ENCODE assay signal across 30 cellular contexts in the genomic region with DNA sequence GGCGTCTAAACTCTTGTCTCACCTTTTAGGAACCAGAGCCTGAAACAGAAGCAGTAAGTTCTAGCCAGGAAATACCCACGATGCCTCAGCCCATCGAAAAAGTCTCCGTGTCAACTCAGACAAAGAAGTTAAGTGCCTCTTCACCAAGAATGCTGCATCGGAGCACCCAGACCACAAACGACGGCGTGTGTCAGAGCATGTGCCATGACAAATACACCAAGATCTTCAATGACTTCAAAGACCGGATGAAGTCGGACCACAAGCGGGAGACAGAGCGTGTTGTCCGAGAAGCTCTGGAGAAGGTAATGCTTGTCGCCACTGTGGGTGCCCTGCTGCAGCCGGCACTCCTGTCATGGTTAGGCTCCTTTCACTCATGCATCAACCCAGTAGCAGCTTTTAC.
"Had no signal": no experiment of that assay in that cellular context is flagged by ENCODE, and none has a peak within 500 bp of the region (broad histone marks: within the 10 kb centered on the region; RNA-seq: fewer than 3 reads in every experiment).

No MANE protein-coding gene starts in this region.

- H3K27me3 ChIP-seq: breast epithelium, MG63, SJSA1 had no signal

- H3K27me3 Mint-ChIP-seq: activated B cell treated with CpG ODN at 0.5 μM for 24 hours; activated CD4-positive, alpha-beta T cell treated with anti-CD3 and anti-CD28 coated beads, Interleukin-2, amount 10 ng/mL, durations not matched to agents 24 days and 14 days; activated naive CD8-positive, alpha-beta T cell; activated T-helper 17 cell treated with anti-CD3 and anti-CD28 coated beads, Interleukin-2, amount 50 U/mL, for 72 hours had no signal

- H3K4me1 Mint-ChIP-seq: activated B cell treated with CpG ODN at 0.5 μM for 24 hours; activated CD4-positive, alpha-beta T cell treated with anti-CD3 and anti-CD28 coated beads, Interleukin-2, amount 10 ng/mL, durations not matched to agents 24 days and 14 days; activated T-helper 17 cell treated with anti-CD3 and anti-CD28 coated beads, Interleukin-2, amount 50 U/mL, for 72 hours had no signal

- H3K4me3 ChIP-seq: breast epithelium, MG63, SJSA1 had no signal

- H3K27ac Mint-ChIP-seq: activated B cell treated with CpG ODN at 0.5 μM for 24 hours; activated CD4-positive, alpha-beta T cell treated with anti-CD3 and anti-CD28 coated beads, Interleukin-2, amount 10 ng/mL, durations not matched to agents 24 days and 14 days; activated naive CD4-positive, alpha-beta T cell treated with anti-CD3 and anti-CD28 coated beads for 36 hours; activated naive CD8-positive, alpha-beta T cell; activated T-helper 17 cell treated with anti-CD3 and anti-CD28 coated beads, Interleukin-2, amount 50 U/mL, for 72 hours; T-helper 1 cell treated with Interleukin-12 subunit alpha and Interleukin-12 subunit beta and Interleukin-4 antibody, amounts not matched to agents 30 μg/mL and 1 μg/mL, for 36 hours had no signal

- ATAC-seq: activated T-helper 17 cell treated with anti-CD3 and anti-CD28 coated beads, Interleukin-2, amount 50 U/mL, for 72 hours; Panc1 had no signal

- H3K27ac ChIP-seq: breast epithelium, RWPE1, SJSA1 had no signal

- H3K4me3 Mint-ChIP-seq: activated B cell treated with CpG ODN at 0.5 μM for 24 hours; activated CD4-positive, alpha-beta T cell treated with anti-CD3 and anti-CD28 coated beads, Interleukin-2, amount 10 ng/mL, durations not matched to agents 24 days and 14 days; activated naive CD4-positive, alpha-beta T cell treated with anti-CD3 and anti-CD28 coated beads for 36 hours; activated naive CD8-positive, alpha-beta T cell; activated T-helper 17 cell treated with anti-CD3 and anti-CD28 coated beads, Interleukin-2, amount 50 U/mL, for 72 hours; T-helper 1 cell treated with Interleukin-12 subunit alpha and Interleukin-12 subunit beta and Interleukin-4 antibody, amounts not matched to agents 30 μg/mL and 1 μg/mL, for 36 hours had no signal

- H3K9me3 ChIP-seq: breast epithelium, MG63, SJSA1 had no signal

- H3K9me3 Mint-ChIP-seq: activated B cell treated with CpG ODN at 0.5 μM for 24 hours; activated CD4-positive, alpha-beta T cell treated with anti-CD3 and anti-CD28 coated beads, Interleukin-2, amount 10 ng/mL, durations not matched to agents 24 days and 14 days; activated naive CD4-positive, alpha-beta T cell treated with anti-CD3 and anti-CD28 coated beads for 36 hours; activated T-helper 17 cell treated with anti-CD3 and anti-CD28 coated beads, Interleukin-2, amount 50 U/mL, for 72 hours; T-helper 1 cell treated with Interleukin-12 subunit alpha and Interleukin-12 subunit beta and Interleukin-4 antibody, amounts not matched to agents 30 μg/mL and 1 μg/mL, for 36 hours had no signal

- DNase-seq: activated B cell treated with CpG ODN at 0.5 μM for 24 hours; activated CD4-positive, alpha-beta T cell treated with anti-CD3 and anti-CD28 coated beads for 1 hour; activated CD4-positive, alpha-beta T cell treated with anti-CD3 and anti-CD28 coated beads, Interleukin-2, amount 10 ng/mL, durations not matched to agents 24 days and 14 days; activated CD4-positive, alpha-beta T cell treated with anti-CD3 and anti-CD28 coated beads, Interleukin-2, amount 50 U/mL, for 48 hours; activated gamma-delta T cell; activated naive CD4-positive, alpha-beta T cell treated with anti-CD3 and anti-CD28 coated beads for 36 hours; activated T-cell treated with anti-CD3 and anti-CD28 coated beads for 4 hours; activated T-cell treated with anti-CD3 and anti-CD28 coated beads, Interleukin-2, amount 50 U/mL, for 48 hours; amygdala; caudate nucleus; MG63; MV-4-11; NCI-H1092 treated with DMSO at 0.1 percent for 48 hours; NCI-H1417 treated with DMSO at 0.1 percent for 48 hours; NCI-H1694; NCI-H2029; NCI-H2107; NCI-H345; NCI-H510A; NCI-H526 treated with DMSO at 0.1 percent for 48 hours; NCI-H82; OCI-M1; Right ventricle myocardium superior had no signal

- H3K4me1 ChIP-seq: breast epithelium, SJSA1 had no signal
